In the genomic region with DNA sequence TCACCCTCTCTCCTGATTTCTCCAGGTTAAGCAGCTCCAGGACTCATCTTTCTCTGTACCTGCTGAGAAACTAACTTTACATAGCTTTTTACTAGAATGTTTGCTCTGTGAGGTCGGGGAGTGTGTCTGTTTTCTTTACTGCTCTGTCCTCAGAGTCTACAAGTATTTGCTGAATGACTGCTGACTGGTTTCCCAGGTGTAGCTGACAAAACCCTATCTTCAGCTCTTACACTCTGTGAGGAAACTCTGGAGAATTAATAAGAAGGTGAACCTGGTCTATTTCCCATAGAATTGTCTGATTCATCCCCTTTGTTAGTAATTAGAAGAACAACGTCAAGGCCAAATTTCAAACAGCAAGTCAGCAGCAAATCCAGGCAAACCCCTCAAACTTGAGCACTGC, we compare ENCODE assay signal across 21 cellular contexts.
DNase-seq lines count a peak whose midpoint lies in the region; ATAC-seq and TF ChIP-seq lines count a peak whose summit lies in the region.
"Had no signal": no experiment of that assay in that cellular context is flagged by ENCODE, and none has a peak within 500 bp of the region (broad histone marks: within the 10 kb centered on the region; RNA-seq: fewer than 3 reads in every experiment).

No MANE protein-coding gene starts in this region.

- no peaks in the 10 kb centered on the region for H3K36me3 Mint-ChIP-seq in neural crest cell (ENCODE audit: low read depth)

- TF ChIP-seq POLR2A in uterus (IDR thresholded peaks at IDR 0.05) (no peak), stomach (IDR thresholded peaks at IDR 0.05) (no peak)

- H3K36me3 ChIP-seq in uterus, result no peaks in the 10 kb centered on the region
- no peaks in the 10 kb centered on the region for H3K36me3 ChIP-seq in stomach
- H3K36me3 ChIP-seq: ascending aorta, neutrophil had no signal

- peaks cover 95% of the 10 kb centered on the region for H3K4me1 Mint-ChIP-seq in neural crest cell

- H3K27me3 ChIP-seq in uterus, result no peaks in the 10 kb centered on the region
- no peaks in the 10 kb centered on the region for H3K27me3 ChIP-seq in stomach
- H3K27me3 ChIP-seq: ascending aorta, neutrophil had no signal

- H3K9me3 ChIP-seq in uterus (no peaks in the 10 kb centered on the region), stomach (no peaks in the 10 kb centered on the region)
- H3K9me3 ChIP-seq: ascending aorta, neutrophil had no signal

- no peaks in the 10 kb centered on the region for H3K27me3 Mint-ChIP-seq in neural crest cell (ENCODE audit: low read depth)
- H3K27me3 Mint-ChIP-seq: activated CD4-positive, alpha-beta T cell treated with anti-CD3 and anti-CD28 coated beads, Interleukin-2, amount 10 ng/mL, durations not matched to agents 24 days and 14 days had no signal

- H3K27ac Mint-ChIP-seq in neural crest cell (ENCODE audit: unreplicated experiment), result peak overlapping the region; percentile 23
- H3K27ac Mint-ChIP-seq: activated CD4-positive, alpha-beta T cell treated with anti-CD3 and anti-CD28 coated beads, Interleukin-2, amount 10 ng/mL, durations not matched to agents 24 days and 14 days; activated naive CD4-positive, alpha-beta T cell treated with anti-CD3 and anti-CD28 coated beads for 36 hours had no signal

- intact Hi-C loops in uterus (cut with DNase I; ENCODE audit: low total_unique reads), result no loop called here
- intact Hi-C loops in stomach (cut with DNase I; ENCODE audit: low total_unique reads), result no loop called here

- H3K9me3 Mint-ChIP-seq in neural crest cell, result peaks cover 7% of the 10 kb centered on the region
- H3K9me3 Mint-ChIP-seq: activated CD4-positive, alpha-beta T cell treated with anti-CD3 and anti-CD28 coated beads, Interleukin-2, amount 10 ng/mL, durations not matched to agents 24 days and 14 days; activated naive CD4-positive, alpha-beta T cell treated with anti-CD3 and anti-CD28 coated beads for 36 hours had no signal

- H3K27ac ChIP-seq in epithelial cell of prostate, result peak overlapping the region; percentile 32
- peak overlapping the region; percentile 88 to 95 for H3K27ac ChIP-seq in uterus
- H3K27ac ChIP-seq in stomach, result peak overlapping the region in 2 of 5 donors; percentile 40 to 80
- H3K27ac ChIP-seq: 22Rv1, ascending aorta, neutrophil had no signal

- no peak for TF ChIP-seq EP300 in stomach (IDR thresholded peaks at IDR 0.05)

- H3K4me3 ChIP-seq in uterus, result no peak overlapping the region
- H3K4me3 ChIP-seq in stomach, result no peak overlapping the region
- H3K4me3 ChIP-seq: ascending aorta, SK-N-MC had no signal

- 52 to 62% (median 59%) methylated on average over 2 of the region's 2 CpGs for WGBS in stomach, 5 donors

- H3K4me1 ChIP-seq in uterus (peaks cover 14 to 22% of the 10 kb centered on the region in 2 donors), stomach (peaks cover 51 to 78% (median 67%) of the 10 kb centered on the region in 4 donors)

- no peak for ATAC-seq in HG03097 (IDR thresholded peaks at IDR 0.05; ENCODE audit: low FRiP score, unreplicated experiment)
- ATAC-seq: sciatic nerve had no signal

- DNase-seq in SIG-M5 treated with dmso at 0.1 percent for 504 hours (lab: John Stamatoyannopoulos, UW; ENCODE audit: unreplicated experiment), result peak; percentile 29
- DNase-seq in SIG-M5 (lab: John Stamatoyannopoulos, UW), result no peak
- no peak for DNase-seq in epithelial cell of prostate (ENCODE audit: low read depth, low spot score)
- no peak for DNase-seq in neural crest cell (ENCODE audit: low read depth, low spot score)
- no peak for DNase-seq in uterus
- DNase-seq in stomach, result no peak
- no peak for DNase-seq in stimulated activated CD4-positive, alpha-beta T cell treated with anti-CD3 and anti-CD28 coated beads, Interleukin-4, amount 100 ng/mL, for 24 hours
- DNase-seq: activated CD4-positive, alpha-beta T cell treated with anti-CD3 and anti-CD28 coated beads, Interleukin-2, amount 10 ng/mL, durations not matched to agents 24 days and 14 days; activated CD8-positive, alpha-beta memory T cell treated with anti-CD3 and anti-CD28 coated beads, Interleukin-2, amount 50 U/mL, for 48 hours; activated naive CD4-positive, alpha-beta T cell treated with anti-CD3 and anti-CD28 coated beads for 36 hours; C1 segment of cervical spinal cord; DMS79; GOT3; NCI-H187; NCI-H510A had no signal

- H3K4me3 Mint-ChIP-seq in neural crest cell, result no peak overlapping the region
- H3K4me3 Mint-ChIP-seq: activated CD4-positive, alpha-beta T cell treated with anti-CD3 and anti-CD28 coated beads, Interleukin-2, amount 10 ng/mL, durations not matched to agents 24 days and 14 days; activated naive CD4-positive, alpha-beta T cell treated with anti-CD3 and anti-CD28 coated beads for 36 hours had no signal

- TF ChIP-seq CTCF in neural crest cell (conservative IDR thresholded peaks at IDR 0.05) (no peak), uterus (IDR thresholded peaks at IDR 0.05) (no peak), stomach (IDR thresholded peaks at IDR 0.05) (no peak)
